ENCODE assay signal across 18 cellular contexts in the genomic region with DNA sequence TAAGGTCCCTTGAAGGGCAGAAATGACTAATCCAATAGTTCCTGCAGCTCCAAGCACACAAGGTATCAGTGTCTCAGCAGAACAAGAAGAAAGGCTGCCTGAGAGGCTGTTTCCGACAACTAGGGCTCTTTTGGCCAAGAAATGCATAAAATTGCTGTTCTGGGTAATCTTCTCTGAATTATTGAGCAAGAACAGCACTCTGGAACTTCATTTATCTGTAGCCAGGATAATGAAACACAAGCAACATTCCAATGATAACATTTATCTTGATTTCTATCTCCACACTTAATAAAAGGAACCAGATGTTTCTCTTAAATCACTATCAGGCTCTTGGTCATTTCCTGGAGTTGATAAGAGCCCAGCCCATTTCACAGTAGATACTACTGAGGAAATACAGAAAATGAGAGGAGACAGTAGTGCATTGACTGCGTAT. TPM values are rescaled to one million over a fixed set of nuclear protein-coding genes. Genes with fewer than 3 reads are reported as not detected.
DNase-seq lines count a peak whose midpoint lies in the region; ATAC-seq and TF ChIP-seq lines count a peak whose summit lies in the region.
"Had no signal": no experiment of that assay in that cellular context is flagged by ENCODE, and none has a peak within 500 bp of the region (broad histone marks: within the 10 kb centered on the region; RNA-seq: fewer than 3 reads in every experiment).

No MANE protein-coding gene starts in this region.

- H3K9me3 Mint-ChIP-seq in activated naive CD8-positive, alpha-beta T cell treated with anti-CD3 and anti-CD28 coated beads, Interleukin-2, amount 50 U/mL, for 24 hours, result peaks cover 10% of the 10 kb centered on the region

- H3K36me3 ChIP-seq in left lung, result no peaks in the 10 kb centered on the region

- POLR2A ChIA-PET in AG04450 (lab: Yijun Ruan, JAX), result no interaction called here

- H3K4me3 Mint-ChIP-seq in activated naive CD8-positive, alpha-beta T cell treated with anti-CD3 and anti-CD28 coated beads, Interleukin-2, amount 50 U/mL, for 24 hours, result no peak overlapping the region
- H3K4me3 Mint-ChIP-seq: activated CD4-positive, alpha-beta T cell treated with anti-CD3 and anti-CD28 coated beads for 36 hours; activated naive CD4-positive, alpha-beta T cell treated with anti-CD3 and anti-CD28 coated beads, Interleukin-2, amount 10 ng/mL, durations not matched to agents 7 days and 5 days had no signal

- H3K4me1 Mint-ChIP-seq in activated naive CD8-positive, alpha-beta T cell treated with anti-CD3 and anti-CD28 coated beads, Interleukin-2, amount 50 U/mL, for 24 hours, result peaks cover 6% of the 10 kb centered on the region
- H3K4me1 Mint-ChIP-seq: activated CD4-positive, alpha-beta T cell treated with anti-CD3 and anti-CD28 coated beads for 36 hours had no signal

- intact Hi-C loops in left lung (cut with DNase I), result no loop called here

- DNase-seq in AG04450 (ENCODE audit: low read depth, low spot score) (no peak), HCEC 1CT (peak; percentile 15), cardiac fibroblast (ENCODE audit: low read depth in 2 of 2) (peak; percentile 48 to 86), left lung (no peak), NCI-H1417 (lab: John Stamatoyannopoulos, UW) (no peak), DMS79 treated with DMSO at 0.1 percent for 48 hours (lab: John Stamatoyannopoulos, UW) (no peak), amniotic stem cell (lab: John Stamatoyannopoulos, UW) (no peak)
- no peak for DNase-seq in activated naive CD8-positive, alpha-beta T cell treated with anti-CD3 and anti-CD28 coated beads, Interleukin-2, amount 50 U/mL, for 24 hours
- DNase-seq: activated CD4-positive, alpha-beta T cell treated with anti-CD3 and anti-CD28 coated beads for 36 hours; activated CD8-positive, alpha-beta memory T cell treated with anti-CD3 and anti-CD28 coated beads, Interleukin-2, amount 50 U/mL, for 48 hours; activated naive CD4-positive, alpha-beta T cell treated with anti-CD3 and anti-CD28 coated beads, Interleukin-2, amount 10 ng/mL, durations not matched to agents 7 days and 5 days; central memory CD4-positive, alpha-beta T cell; hypothalamus; Karpas-422; NCI-H146; NCI-H446; Right ventricle myocardium superior; stimulated activated naive CD8-positive, alpha-beta T cell treated with anti-CD3 and anti-CD28 coated beads, Interleukin-15, Interleukin-2, amounts not matched to agents 100 U/mL and 50 U/mL, for 24 hours had no signal

- H3K36me3 Mint-ChIP-seq in activated naive CD8-positive, alpha-beta T cell treated with anti-CD3 and anti-CD28 coated beads, Interleukin-2, amount 50 U/mL, for 24 hours (ENCODE audit: low read depth), result no peaks in the 10 kb centered on the region
- H3K36me3 Mint-ChIP-seq: activated naive CD4-positive, alpha-beta T cell treated with anti-CD3 and anti-CD28 coated beads, Interleukin-2, amount 10 ng/mL, durations not matched to agents 7 days and 5 days had no signal

- H3K9me3 ChIP-seq in AG04450 (ENCODE audit: control insufficient read depth, insufficient read depth, low read length) (peaks cover 3% of the 10 kb centered on the region; the same call in 1 of the 2 replicates), left lung (no peaks in the 10 kb centered on the region)

- peak; percentile 57 for ATAC-seq in left lung
- no peak for ATAC-seq in activated naive CD8-positive, alpha-beta T cell treated with anti-CD3 and anti-CD28 coated beads, Interleukin-2, amount 50 U/mL, for 24 hours
- ATAC-seq: activated CD4-positive, alpha-beta T cell treated with anti-CD3 and anti-CD28 coated beads for 36 hours; stimulated activated naive CD8-positive, alpha-beta T cell treated with anti-CD3 and anti-CD28 coated beads, Interleukin-15, Interleukin-2, amounts not matched to agents 100 U/mL and 50 U/mL, for 24 hours had no signal

- H3K27me3 ChIP-seq in AG04450 (ENCODE audit: control insufficient read depth, insufficient read depth, low read length) (no peaks in the 10 kb centered on the region), left lung (no peaks in the 10 kb centered on the region)

- H3K27ac ChIP-seq in AG04450 (ENCODE audit: low read depth, low read length) (peak overlapping the region; percentile 42), left lung (no peak overlapping the region)

- peaks cover 0 to 18% of the 10 kb centered on the region in 2 donors for H3K4me1 ChIP-seq in left lung

- H3K4me3 ChIP-seq in AG04450 (ENCODE audit: low read depth, low read length) (no peak overlapping the region), cardiac fibroblast (replicated peaks in 1 of 2; ENCODE audit: low read depth in 2 of 2, low read length in 2 of 2) (no peak overlapping the region), left lung (no peak overlapping the region)

- H3K27ac Mint-ChIP-seq in activated naive CD8-positive, alpha-beta T cell treated with anti-CD3 and anti-CD28 coated beads, Interleukin-2, amount 50 U/mL, for 24 hours, result no peak overlapping the region
- H3K27ac Mint-ChIP-seq: activated CD4-positive, alpha-beta T cell treated with anti-CD3 and anti-CD28 coated beads for 36 hours; activated naive CD4-positive, alpha-beta T cell treated with anti-CD3 and anti-CD28 coated beads, Interleukin-2, amount 10 ng/mL, durations not matched to agents 7 days and 5 days had no signal

- CTCF ChIA-PET in AG04450 (lab: Charles Lee), result no interaction called here

- H3K27me3 Mint-ChIP-seq in activated naive CD8-positive, alpha-beta T cell treated with anti-CD3 and anti-CD28 coated beads, Interleukin-2, amount 50 U/mL, for 24 hours, result peaks cover 6% of the 10 kb centered on the region

- TF ChIP-seq CTCF in AG04450 (IDR thresholded peaks at IDR 0.05; ENCODE audit: low read depth, low read length) (no peak), cardiac fibroblast (IDR thresholded peaks at IDR 0.05; ENCODE audit: low read depth, low read length) (no peak), left lung (IDR thresholded peaks at IDR 0.05) (no peak)

RNA-seq across cellular contexts. Expression of a gene that starts 17.0 kb away (rescaled TPM):
- 6.7 and 9.1 TPM in 2 replicates for polyA plus RNA-seq in AG04450 (2011; rRNA removed)
- 4.2 and 8.1 TPM in 2 replicates for polyA minus RNA-seq in AG04450 (2011; rRNA and poly(A)+ RNA removed)
- 10 to 100 TPM; 13.6 to 16.8 TPM for total RNA-seq in left lung

RNA-seq across cellular contexts. Expression of a gene that starts 44.9 kb away (rescaled TPM):
- 30.2 and 30.3 TPM in 2 replicates for polyA plus RNA-seq in AG04450 (2011; rRNA removed)
- 23.6 and 32.1 TPM in 2 replicates for polyA minus RNA-seq in AG04450 (2011; rRNA and poly(A)+ RNA removed)
- total RNA-seq in left lung, result 10 to 100 TPM; 27.8 to 46.4 TPM

Comparison
In these comparisons a context has a peak if more than half of its experiments do, and no peak if none do; other contexts are left out.
1. DNase-seq: peak in HCEC 1CT (single experiment) and cardiac fibroblast (2 of 2); none in AG04450 (single experiment), left lung (0 of 2), NCI-H1417 (0 of 3), DMS79 treated with DMSO at 0.1 percent for 48 hours (single experiment), amniotic stem cell (single experiment) and activated naive CD8-positive, alpha-beta T cell treated with anti-CD3 and anti-CD28 coated beads, Interleukin-2, amount 50 U/mL, for 24 hours (single experiment).